Comparison of ENCODE assay signal across 20 cellular contexts in the genomic region with DNA sequence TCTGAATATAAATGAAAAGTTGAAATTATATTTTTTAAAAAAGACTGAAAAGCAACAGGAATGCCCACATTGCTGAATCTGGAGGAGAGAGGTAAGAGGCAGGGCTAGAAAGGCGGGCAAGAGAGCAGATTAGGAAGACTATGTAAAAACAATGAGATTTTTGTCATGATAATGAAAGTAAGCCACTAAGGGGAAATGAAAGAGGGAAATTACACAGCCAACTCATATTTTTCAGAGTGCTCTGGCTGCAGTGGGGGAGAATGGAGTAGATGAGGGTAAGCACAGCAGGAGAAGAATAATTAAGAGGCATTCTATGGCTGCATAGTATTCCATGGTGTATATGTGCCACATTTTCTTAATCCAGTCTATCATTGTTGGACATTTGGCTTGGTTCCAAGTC.
DNase-seq lines count a peak whose midpoint lies in the region; ATAC-seq and TF ChIP-seq lines count a peak whose summit lies in the region.
"Had no signal": no experiment of that assay in that cellular context is flagged by ENCODE, and none has a peak within 500 bp of the region (broad histone marks: within the 10 kb centered on the region; RNA-seq: fewer than 3 reads in every experiment).

No MANE protein-coding gene starts in this region.

- TF ChIP-seq CTCF in GM12865 (IDR thresholded peaks at IDR 0.05; ENCODE audit: insufficient read depth, low read depth, low read length, missing control alignments) (no peak), spleen (IDR thresholded peaks at IDR 0.05 in 8 of 11, conservative IDR thresholded peaks at IDR 0.05 in 3 of 11) (no peak)

- no peaks in the 10 kb centered on the region for H3K36me3 ChIP-seq in spleen
- H3K36me3 ChIP-seq: upper lobe of left lung had no signal

- no peak overlapping the region for H3K27ac ChIP-seq in spleen
- H3K27ac ChIP-seq: A549, hepatocyte, HL-60, upper lobe of left lung had no signal

- DNase-seq in GM12865 (ENCODE audit: low read depth) (peak; percentile 22), EL (no peak), Right ventricle myocardium superior (no peak), spleen (no peak)
- no peak for DNase-seq in activated effector memory CD4-positive, alpha-beta T cell treated with anti-CD3 and anti-CD28 coated beads, Interleukin-2, amount 50 U/mL, for 16 hours
- DNase-seq: activated naive CD4-positive, alpha-beta T cell; CD4-positive, alpha-beta T cell; kidney glomerular epithelial cell; mucosa of descending colon; NCI-H1694 treated with DMSO at 0.1 percent for 48 hours; stimulated activated naive B cell treated with anti-CD40 and anti-IgM and Interleukin-4, amounts not matched to agents 10 μg/mL and 1 μg/mL and 100 μg/mL, for 72 hours; upper lobe of left lung had no signal

- H3K4me1 ChIP-seq in spleen = no peaks in the 10 kb centered on the region
- H3K4me1 ChIP-seq: A549, upper lobe of left lung had no signal

- ATAC-seq in GM19328 (IDR thresholded peaks at IDR 0.05; ENCODE audit: unreplicated experiment) (peak; percentile 71), HG02759 (IDR thresholded peaks at IDR 0.05; ENCODE audit: unreplicated experiment) (peak; percentile 86), HG03342 (IDR thresholded peaks at IDR 0.05; ENCODE audit: unreplicated experiment) (peak; percentile 90), Right ventricle myocardium superior (ENCODE audit: poor library complexity) (no peak)
- ATAC-seq: A549; mucosa of descending colon; Panc1; stimulated activated naive B cell treated with anti-CD40 and anti-IgM and Interleukin-4, amounts not matched to agents 10 μg/mL and 1 μg/mL and 100 μg/mL, for 72 hours; WTC11 had no signal

- H3K9me3 ChIP-seq in spleen = peaks cover 0 to 15% (median 0%) of the 10 kb centered on the region in 8 donors
- H3K9me3 ChIP-seq: A549, mucosa of descending colon, upper lobe of left lung had no signal

- 7 to 67% (median 53%) methylated on average over 1 of the region's 1 CpG for WGBS in spleen, 5 donors

- intact Hi-C loops in Right ventricle myocardium superior (cut with DNase I) (no loop called here), spleen (cut with DNase I; ENCODE audit: low total_unique reads) (no loop called here)

- H3K4me3 ChIP-seq in GM12865 (ENCODE audit: low read depth, low read length) (no peak overlapping the region), spleen (no peak overlapping the region)
- H3K4me3 ChIP-seq: A549, hepatocyte, mucosa of descending colon, upper lobe of left lung had no signal

- TF ChIP-seq POLR2A in spleen (IDR thresholded peaks at IDR 0.05) = no peak

- H3K27me3 ChIP-seq in spleen (replicated peaks in 1 of 7) = no peaks in the 10 kb centered on the region
- H3K27me3 ChIP-seq: hepatocyte, upper lobe of left lung had no signal
